ENCODE assay signal across 8 cellular contexts in genomic region chr12:67943295-67943892, GRCh38. TPM values are rescaled to one million over a fixed set of nuclear protein-coding genes. Genes with fewer than 3 reads are reported as not detected.
DNase-seq lines count a peak whose midpoint lies in the region; ATAC-seq, FAIRE-seq and TF ChIP-seq lines count a peak whose summit lies in the region.

No MANE protein-coding gene starts in this region.

- H3K36me3 ChIP-seq in H7 (replicated peaks; ENCODE audit: control insufficient read depth, insufficient read depth, low read length) (no peaks in the 10 kb centered on the region), K562 (ENCODE audit: control insufficient read depth, insufficient read depth, low read length) (no peaks in the 10 kb centered on the region)

- H3K27ac ChIP-seq in K562 (ENCODE audit: extremely low read depth, low read depth, low read length) = no peak overlapping the region

- peak; percentile 30 to 75 (median 63); a peak in 4 of 6 replicates for TF ChIP-seq CTCF in K562 (IDR thresholded peaks at IDR 0.05 in 2 of 3, conservative IDR thresholded peaks at IDR 0.05 in 1 of 3; ENCODE audit: insufficient read depth in 2 of 3, low read depth in 1 of 3, low read length in 3 of 3)

- TF ChIP-seq POLR2A in K562 (conservative IDR thresholded peaks at IDR 0.05) = no peak

- DNase-seq in Daoy (ENCODE audit: low read depth) = peak; percentile 63
- DNase-seq in H7 = peak; percentile 24
- DNase-seq in NCI-H146 (lab: John Stamatoyannopoulos, UW) = peak; percentile 61
- peak in 2 of 3 donors; percentile 13 to 52 for DNase-seq in T-helper 17 cell
- DNase-seq in K562 (ENCODE audit: extremely low read depth in 1 of 4, low spot score in 3 of 4) = peak; percentile 11 to 62 (median 23)
- peak; percentile 72 for DNase-seq in iPS-NIHi11 (ENCODE audit: low spot score)
- peak; percentile 38 to 56 (median 46) for DNase-seq in stimulated activated CD4-positive, alpha-beta T cell treated with anti-CD3 and anti-CD28 coated beads, Interleukin-1b, Interleukin-23, amount 100 ng/mL, for 24 hours (ENCODE audit: low read depth in 4 of 4, low spot score in 1 of 4)
- DNase-seq in ecto neural progenitor cell (ENCODE audit: low spot score) = no peak

- no peak overlapping the region for H2AFZ ChIP-seq in K562 (ENCODE audit: low read depth, low read length)

- no peaks in the 10 kb centered on the region for H4K20me1 ChIP-seq in K562 (replicated peaks; ENCODE audit: control insufficient read depth, insufficient read depth, low read length)

- H3K27ac Mint-ChIP-seq in T-helper 17 cell = no peak overlapping the region

- H3K27me3 ChIP-seq in H7 (ENCODE audit: control insufficient read depth, insufficient read depth, low read length) (no peaks in the 10 kb centered on the region), K562 (ENCODE audit: control insufficient read depth in 2 of 2, insufficient read depth in 2 of 2, low read length in 2 of 2) (no peaks in the 10 kb centered on the region; a peak in 2 of 5 replicates)

- POLR2A ChIA-PET in K562 (lab: Yijun Ruan, JAX) = interaction anchor here (0.7 kb wide), 1 partner anchor 485 kb away, joined by 3 read pairs; no protein-coding TSS in a partner anchor

- BruUV-seq in K562 (replicated peaks; lab: Mats Ljungman, UMichigan) = no TSS peak

- no peak overlapping the region for H3K4me3 Mint-ChIP-seq in T-helper 17 cell

- peak; percentile 95 for FAIRE-seq in K562 (lab: Jason Lieb, UNC)

- peaks cover 37% of the 10 kb centered on the region for H3K27me3 Mint-ChIP-seq in T-helper 17 cell

- H3K4me3 ChIP-seq in H7 (ENCODE audit: insufficient read depth, low read depth, low read length) (no peak overlapping the region), K562 (no peak overlapping the region)

- H3K9me1 ChIP-seq in K562 (ENCODE audit: control insufficient read depth, insufficient read depth, low read length) = no peaks in the 10 kb centered on the region

- no peaks in the 10 kb centered on the region for H3K36me3 Mint-ChIP-seq in T-helper 17 cell (ENCODE audit: low read depth)

- H3K9me3 ChIP-seq in T-helper 17 cell (ENCODE audit: control insufficient read depth, low read length, poor library complexity, severe bottlenecking) (no peaks in the 10 kb centered on the region), K562 (replicated peaks; ENCODE audit: control insufficient read depth, insufficient read depth, low read depth, low read length) (no peaks in the 10 kb centered on the region)

- H3K4me1 Mint-ChIP-seq in T-helper 17 cell = peaks cover 4% of the 10 kb centered on the region

- no peaks in the 10 kb centered on the region for H3K79me2 ChIP-seq in K562 (ENCODE audit: control insufficient read depth, insufficient read depth, low read length)

- in situ Hi-C loops in K562 (cut with MboI) = loop anchor here (5.0 kb wide), 1 partner anchor 586 kb away; no protein-coding TSS in a partner anchor

- TF ChIP-seq RAD21 in K562 (CRISPR knock-in tag; conservative IDR thresholded peaks at IDR 0.05 in 1 of 2, IDR thresholded peaks at IDR 0.05 in 1 of 2) = peak; percentile 70 to 80

- CTCF ChIA-PET in K562 (lab: Yijun Ruan, JAX; ENCODE audit: low intra/inter-chr PET ratio) = interaction anchor here (0.5 to 4.2 kb wide), 2 partner anchors 156 to 587 kb away, joined by 3 to 24 read pairs; no protein-coding TSS in a partner anchor

- H3K4me1 ChIP-seq in K562 (replicated peaks in 1 of 2; ENCODE audit: control insufficient read depth in 2 of 2, insufficient read depth in 2 of 2, low read length in 2 of 2) = no peaks in the 10 kb centered on the region

- WGBS in K562 (ENCODE audit: insufficient coverage, low coverage, missing lambda C conversion rate) = 4% methylated on average over 5 of the region's 5 CpGs

- ATAC-seq in T-helper 17 cell = peak; percentile 74
- ATAC-seq in K562 = peak; percentile 82

- TF ChIP-seq EP300 in K562 (IDR thresholded peaks at IDR 0.05; ENCODE audit: low read length) = no peak

- H3K9ac ChIP-seq in K562 (ENCODE audit: insufficient read depth in 1 of 2, low read depth in 2 of 2, low read length in 2 of 2) = no peak overlapping the region

- no peak overlapping the region for H3K4me2 ChIP-seq in K562 (ENCODE audit: insufficient read depth, low read length)

- intact Hi-C loops in K562 (cut with micrococcal nuclease) = loop anchor here (2.0 kb wide), 1 partner anchor 587 kb away; no protein-coding TSS in a partner anchor

TF ChIP-seq in K562, 482 proteins besides CTCF, POLR2A, EP300 and RAD21:
- TF ChIP-seq DPF2 (IDR thresholded peaks at IDR 0.05) (no peak), SMC3 (conservative IDR thresholded peaks at IDR 0.05; ENCODE audit: insufficient read depth, low read depth, low read length) (0 out of 2 replicates have a peak, but pooled peaks have one; percentile 38), ARID3A (IDR thresholded peaks at IDR 0.05; ENCODE audit: borderline replicate concordance, low read depth, low read length) (peak; percentile 79; the same call in 1 of the 2 replicates), DEAF1 (CRISPR knock-in tag; IDR thresholded peaks at IDR 0.05) (peak; percentile 41; the same call in 1 of the 2 replicates)

RNA-seq across cellular contexts. Expression of gene IFNG-AS1, which starts 45.9 kb away (rescaled TPM):
- not detected in 2 replicates for total RNA-seq in Daoy (2014; rRNA removed; shearing (Covaris generic))
- not detected in 2 replicates for total RNA-seq in H7 (2014; rRNA removed; shearing (Covaris generic))
- total RNA-seq in T-helper 17 cell (under 1 TPM; 0.29 to 0.42 TPM), K562 (2014; rRNA removed) (not detected in 2 replicates), K562 (2014; rRNA removed; fragmentation: Illumina TruSeq; extraction: Trizol) (not detected in 2 replicates), K562 (2015; rRNA removed; fragmentation: Illumina TruSeq; extraction: Trizol) (not detected in 2 replicates), K562 (2021) (not detected in 2 replicates)
- not detected in 2 replicates for total RNA-seq in K562 (2011; cell fraction: chromatin; rRNA removed; ENCODE audit: low replicate concordance)
- total RNA-seq in K562 (2011; cell fraction: nucleolus; rRNA removed) = not detected in 2 replicates
- total RNA-seq in K562 (2011; cell fraction: nucleoplasm; rRNA removed) = not detected in 2 replicates
- polyA plus RNA-seq in K562 (2011; rRNA removed) (not detected in 2 replicates), K562 (2014; fragmentation: Illumina TruSeq; extraction: Trizol) (not detected in 2 replicates), K562 (2014; fragmentation: Nextera tagmentation; extraction: Ambion mirVana) (not detected), K562 (2014; rRNA removed) (not detected in 2 replicates)
- not detected in 2 replicates for polyA plus RNA-seq in K562 (2011; cell fraction: cytosol; rRNA removed)
- not detected in 2 replicates for polyA plus RNA-seq in K562 (2011; cell fraction: nucleus; rRNA removed)
- not detected in 2 replicates for polyA plus RNA-seq in K562 (2012)
- polyA minus RNA-seq in K562 (2011; rRNA and poly(A)+ RNA removed) = not detected in 2 replicates
- not detected in 2 replicates for polyA minus RNA-seq in K562 (2011; cell fraction: cytosol; rRNA and poly(A)+ RNA removed)
- polyA minus RNA-seq in K562 (2011; cell fraction: nucleus; rRNA and poly(A)+ RNA removed) = not detected in 2 replicates
